ENCODE assay signal across 1 cellular context in the genomic region with DNA sequence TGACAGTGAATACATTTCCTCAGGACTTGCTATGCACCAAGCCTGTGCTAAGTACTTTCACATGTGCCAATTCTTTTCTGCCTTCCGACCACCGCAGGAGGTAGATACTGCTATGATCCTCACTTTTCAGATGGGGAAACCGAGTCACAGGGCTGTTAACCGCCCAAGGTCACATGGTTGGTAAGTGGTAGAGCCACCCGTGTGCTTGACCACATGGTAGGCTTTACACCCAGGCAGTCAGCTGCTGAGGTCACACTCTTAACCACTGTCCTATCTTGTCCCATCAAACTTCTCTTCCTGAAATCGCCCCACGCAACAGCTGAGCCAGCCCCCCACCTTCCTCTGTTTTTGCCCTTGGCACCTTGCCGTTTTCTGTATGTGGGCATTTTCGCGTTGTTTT.
A peak's percentile ranks its signal among the peaks of the same experiment; 100 is the strongest.
TF ChIP-seq lines count a peak whose summit lies in the region.

No MANE protein-coding gene starts in this region.

TF ChIP-seq in K562, 482 proteins besides CTCF, POLR2A, EP300 and RAD21 (continued from another document):
- TF ChIP-seq, protein P1, sequence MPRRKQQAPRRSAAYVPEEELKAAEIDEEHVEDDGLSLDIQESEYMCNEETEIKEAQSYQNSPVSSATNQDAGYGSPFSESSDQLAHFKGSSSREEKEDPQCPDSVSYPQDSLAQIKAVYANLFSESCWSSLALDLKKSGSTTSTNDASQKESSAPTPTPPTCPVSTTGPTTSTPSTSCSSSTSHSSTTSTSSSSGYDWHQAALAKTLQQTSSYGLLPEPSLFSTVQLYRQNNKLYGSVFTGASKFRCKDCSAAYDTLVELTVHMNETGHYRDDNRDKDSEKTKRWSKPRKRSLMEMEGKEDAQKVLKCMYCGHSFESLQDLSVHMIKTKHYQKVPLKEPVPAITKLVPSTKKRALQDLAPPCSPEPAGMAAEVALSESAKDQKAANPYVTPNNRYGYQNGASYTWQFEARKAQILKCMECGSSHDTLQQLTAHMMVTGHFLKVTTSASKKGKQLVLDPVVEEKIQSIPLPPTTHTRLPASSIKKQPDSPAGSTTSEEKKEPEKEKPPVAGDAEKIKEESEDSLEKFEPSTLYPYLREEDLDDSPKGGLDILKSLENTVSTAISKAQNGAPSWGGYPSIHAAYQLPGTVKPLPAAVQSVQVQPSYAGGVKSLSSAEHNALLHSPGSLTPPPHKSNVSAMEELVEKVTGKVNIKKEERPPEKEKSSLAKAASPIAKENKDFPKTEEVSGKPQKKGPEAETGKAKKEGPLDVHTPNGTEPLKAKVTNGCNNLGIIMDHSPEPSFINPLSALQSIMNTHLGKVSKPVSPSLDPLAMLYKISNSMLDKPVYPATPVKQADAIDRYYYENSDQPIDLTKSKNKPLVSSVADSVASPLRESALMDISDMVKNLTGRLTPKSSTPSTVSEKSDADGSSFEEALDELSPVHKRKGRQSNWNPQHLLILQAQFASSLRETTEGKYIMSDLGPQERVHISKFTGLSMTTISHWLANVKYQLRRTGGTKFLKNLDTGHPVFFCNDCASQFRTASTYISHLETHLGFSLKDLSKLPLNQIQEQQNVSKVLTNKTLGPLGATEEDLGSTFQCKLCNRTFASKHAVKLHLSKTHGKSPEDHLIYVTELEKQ (CRISPR knock-in tag; IDR thresholded peaks at IDR 0.05), result no peak
- TF ChIP-seq RFX5 (IDR thresholded peaks at IDR 0.05; ENCODE audit: low read depth, low read length), result no peak
- TF ChIP-seq ZFX (CRISPR knock-in tag; IDR thresholded peaks at IDR 0.05), result no peak
- TF ChIP-seq MAFG (tag; conservative IDR thresholded peaks at IDR 0.05), result no peak
- no peak for TF ChIP-seq TRIM24 (IDR thresholded peaks at IDR 0.05)
- no peak for TF ChIP-seq NR2C2 (CRISPR knock-in tag; IDR thresholded peaks at IDR 0.05)
- peak; percentile 15; the same call in 1 of the 2 replicates for TF ChIP-seq NR2C2 (tag; IDR thresholded peaks at IDR 0.05)
- no peak for TF ChIP-seq HDAC6 (IDR thresholded peaks at IDR 0.05; ENCODE audit: low read depth, low read length)
- no peak for TF ChIP-seq ZKSCAN3 (CRISPR knock-in tag; IDR thresholded peaks at IDR 0.05)
- TF ChIP-seq, protein P2, sequence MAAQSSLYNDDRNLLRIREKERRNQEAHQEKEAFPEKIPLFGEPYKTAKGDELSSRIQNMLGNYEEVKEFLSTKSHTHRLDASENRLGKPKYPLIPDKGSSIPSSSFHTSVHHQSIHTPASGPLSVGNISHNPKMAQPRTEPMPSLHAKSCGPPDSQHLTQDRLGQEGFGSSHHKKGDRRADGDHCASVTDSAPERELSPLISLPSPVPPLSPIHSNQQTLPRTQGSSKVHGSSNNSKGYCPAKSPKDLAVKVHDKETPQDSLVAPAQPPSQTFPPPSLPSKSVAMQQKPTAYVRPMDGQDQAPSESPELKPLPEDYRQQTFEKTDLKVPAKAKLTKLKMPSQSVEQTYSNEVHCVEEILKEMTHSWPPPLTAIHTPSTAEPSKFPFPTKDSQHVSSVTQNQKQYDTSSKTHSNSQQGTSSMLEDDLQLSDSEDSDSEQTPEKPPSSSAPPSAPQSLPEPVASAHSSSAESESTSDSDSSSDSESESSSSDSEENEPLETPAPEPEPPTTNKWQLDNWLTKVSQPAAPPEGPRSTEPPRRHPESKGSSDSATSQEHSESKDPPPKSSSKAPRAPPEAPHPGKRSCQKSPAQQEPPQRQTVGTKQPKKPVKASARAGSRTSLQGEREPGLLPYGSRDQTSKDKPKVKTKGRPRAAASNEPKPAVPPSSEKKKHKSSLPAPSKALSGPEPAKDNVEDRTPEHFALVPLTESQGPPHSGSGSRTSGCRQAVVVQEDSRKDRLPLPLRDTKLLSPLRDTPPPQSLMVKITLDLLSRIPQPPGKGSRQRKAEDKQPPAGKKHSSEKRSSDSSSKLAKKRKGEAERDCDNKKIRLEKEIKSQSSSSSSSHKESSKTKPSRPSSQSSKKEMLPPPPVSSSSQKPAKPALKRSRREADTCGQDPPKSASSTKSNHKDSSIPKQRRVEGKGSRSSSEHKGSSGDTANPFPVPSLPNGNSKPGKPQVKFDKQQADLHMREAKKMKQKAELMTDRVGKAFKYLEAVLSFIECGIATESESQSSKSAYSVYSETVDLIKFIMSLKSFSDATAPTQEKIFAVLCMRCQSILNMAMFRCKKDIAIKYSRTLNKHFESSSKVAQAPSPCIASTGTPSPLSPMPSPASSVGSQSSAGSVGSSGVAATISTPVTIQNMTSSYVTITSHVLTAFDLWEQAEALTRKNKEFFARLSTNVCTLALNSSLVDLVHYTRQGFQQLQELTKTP (IDR thresholded peaks at IDR 0.05; ENCODE audit: low read depth in 1 of 2, partially characterized antibody in 2 of 2), result no peak
- TF ChIP-seq POLR2H (tag; IDR thresholded peaks at IDR 0.05; ENCODE audit: low read depth), result no peak
- TF ChIP-seq MECOM (CRISPR knock-in tag; IDR thresholded peaks at IDR 0.05), result no peak
- TF ChIP-seq HNRNPUL1 (IDR thresholded peaks at IDR 0.05; ENCODE audit: low read length), result no peak
- TF ChIP-seq, protein P3, sequence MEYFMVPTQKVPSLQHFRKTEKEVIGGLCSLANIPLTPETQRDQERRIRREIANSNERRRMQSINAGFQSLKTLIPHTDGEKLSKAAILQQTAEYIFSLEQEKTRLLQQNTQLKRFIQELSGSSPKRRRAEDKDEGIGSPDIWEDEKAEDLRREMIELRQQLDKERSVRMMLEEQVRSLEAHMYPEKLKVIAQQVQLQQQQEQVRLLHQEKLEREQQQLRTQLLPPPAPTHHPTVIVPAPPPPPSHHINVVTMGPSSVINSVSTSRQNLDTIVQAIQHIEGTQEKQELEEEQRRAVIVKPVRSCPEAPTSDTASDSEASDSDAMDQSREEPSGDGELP (CRISPR knock-in tag; IDR thresholded peaks at IDR 0.05; ENCODE audit: borderline replicate concordance), result peak; percentile 73
- TF ChIP-seq, protein P4, sequence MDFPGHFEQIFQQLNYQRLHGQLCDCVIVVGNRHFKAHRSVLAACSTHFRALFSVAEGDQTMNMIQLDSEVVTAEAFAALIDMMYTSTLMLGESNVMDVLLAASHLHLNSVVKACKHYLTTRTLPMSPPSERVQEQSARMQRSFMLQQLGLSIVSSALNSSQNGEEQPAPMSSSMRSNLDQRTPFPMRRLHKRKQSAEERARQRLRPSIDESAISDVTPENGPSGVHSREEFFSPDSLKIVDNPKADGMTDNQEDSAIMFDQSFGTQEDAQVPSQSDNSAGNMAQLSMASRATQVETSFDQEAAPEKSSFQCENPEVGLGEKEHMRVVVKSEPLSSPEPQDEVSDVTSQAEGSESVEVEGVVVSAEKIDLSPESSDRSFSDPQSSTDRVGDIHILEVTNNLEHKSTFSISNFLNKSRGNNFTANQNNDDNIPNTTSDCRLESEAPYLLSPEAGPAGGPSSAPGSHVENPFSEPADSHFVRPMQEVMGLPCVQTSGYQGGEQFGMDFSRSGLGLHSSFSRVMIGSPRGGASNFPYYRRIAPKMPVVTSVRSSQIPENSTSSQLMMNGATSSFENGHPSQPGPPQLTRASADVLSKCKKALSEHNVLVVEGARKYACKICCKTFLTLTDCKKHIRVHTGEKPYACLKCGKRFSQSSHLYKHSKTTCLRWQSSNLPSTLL (IDR thresholded peaks at IDR 0.05), result no peak
